ENCODE assay signal across 7 cellular contexts in the genomic region with DNA sequence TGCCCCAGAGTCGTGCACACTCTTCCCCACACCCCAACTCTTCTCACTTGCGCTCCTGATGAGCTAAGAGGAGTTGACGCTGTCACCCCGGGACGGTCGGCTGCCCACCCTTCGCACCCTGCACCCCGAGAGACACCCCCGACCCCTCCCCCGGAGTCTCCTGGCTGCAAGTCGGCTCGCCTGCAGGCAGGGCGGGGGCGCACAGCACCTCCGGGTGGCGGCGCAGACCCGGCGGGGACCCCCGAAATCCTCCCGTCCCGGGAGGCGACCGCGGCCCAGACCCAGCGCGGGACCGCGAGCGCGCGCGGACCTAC. TPM values are rescaled to one million over a fixed set of nuclear protein-coding genes. Genes with fewer than 3 reads are reported as not detected.
DNase-seq lines count a peak whose midpoint lies in the region; ATAC-seq and TF ChIP-seq lines count a peak whose summit lies in the region.

No MANE protein-coding gene starts in this region.

- H3K27ac Mint-ChIP-seq in HFFc6: peak overlapping the region; percentile 46; the same call in 1 of the 2 replicates
- H3K27ac Mint-ChIP-seq in activated T-helper 1 cell treated with anti-CD3 and anti-CD28 coated beads, Interleukin-12 subunit alpha, Interleukin-12 subunit beta, Interleukin-2, Interleukin-4 antibody, amounts not matched to agents 30 ng/mL and 10 ng/mL and 1 ng/mL, durations not matched to agents 14 hours and 24 hours and 36 hours: no peak overlapping the region

- TF ChIP-seq CTCF in HFFc6 (IDR thresholded peaks at IDR 0.05): no peak

- H3K4me1 Mint-ChIP-seq in HFFc6 (ENCODE audit: low read depth): peaks cover 5% of the 10 kb centered on the region; the same call in 1 of the 2 replicates
- H3K4me1 Mint-ChIP-seq in activated T-helper 1 cell treated with anti-CD3 and anti-CD28 coated beads, Interleukin-12 subunit alpha, Interleukin-12 subunit beta, Interleukin-2, Interleukin-4 antibody, amounts not matched to agents 30 ng/mL and 10 ng/mL and 1 ng/mL, durations not matched to agents 14 hours and 24 hours and 36 hours (ENCODE audit: low read depth): peaks cover 11% of the 10 kb centered on the region

- intact Hi-C loops in activated T-helper 1 cell treated with anti-CD3 and anti-CD28 coated beads, Interleukin-12 subunit alpha, Interleukin-12 subunit beta, Interleukin-2, Interleukin-4 antibody, amounts not matched to agents 30 ng/mL and 10 ng/mL and 1 ng/mL, durations not matched to agents 14 hours and 24 hours and 36 hours (cut with micrococcal nuclease): no loop called here

- DNase-seq in HFFc6: no peak
- DNase-seq in activated T-helper 1 cell treated with anti-CD3 and anti-CD28 coated beads, Interleukin-12 subunit alpha, Interleukin-12 subunit beta, Interleukin-2, Interleukin-4 antibody, amounts not matched to agents 30 ng/mL and 10 ng/mL and 1 ng/mL, durations not matched to agents 14 hours and 24 hours and 36 hours (ENCODE audit: low spot score): no peak
- peak; percentile 51 for DNase-seq in islet precursor cell
- DNase-seq in stimulated activated CD8-positive, alpha-beta memory T cell treated with anti-CD3 and anti-CD28 coated beads, Interleukin-4, amount 100 ng/mL, for 48 hours: peak; percentile 27
- DNase-seq in stimulated activated naive CD4-positive, alpha-beta T cell (lab: John Stamatoyannopoulos, UW): no peak

- peaks cover 3% of the 10 kb centered on the region; the same call in 1 of the 2 replicates for H3K27me3 Mint-ChIP-seq in HFFc6 (ENCODE audit: insufficient read depth)
- H3K27me3 Mint-ChIP-seq in activated T-helper 1 cell treated with anti-CD3 and anti-CD28 coated beads, Interleukin-12 subunit alpha, Interleukin-12 subunit beta, Interleukin-2, Interleukin-4 antibody, amounts not matched to agents 30 ng/mL and 10 ng/mL and 1 ng/mL, durations not matched to agents 14 hours and 24 hours and 36 hours (ENCODE audit: insufficient read depth): peaks cover 41% of the 10 kb centered on the region

- H3K9me3 Mint-ChIP-seq in HFFc6: no peaks in the 10 kb centered on the region
- no peaks in the 10 kb centered on the region for H3K9me3 Mint-ChIP-seq in activated T-helper 1 cell treated with anti-CD3 and anti-CD28 coated beads, Interleukin-12 subunit alpha, Interleukin-12 subunit beta, Interleukin-2, Interleukin-4 antibody, amounts not matched to agents 30 ng/mL and 10 ng/mL and 1 ng/mL, durations not matched to agents 14 hours and 24 hours and 36 hours

- ATAC-seq in GM18519 (IDR thresholded peaks at IDR 0.05; ENCODE audit: low FRiP score, unreplicated experiment): no peak
- no peak for ATAC-seq in GM19463 (IDR thresholded peaks at IDR 0.05; ENCODE audit: unreplicated experiment)

- H3K4me3 Mint-ChIP-seq in HFFc6: peak overlapping the region; percentile 74
- peak overlapping the region; percentile 53 for H3K4me3 Mint-ChIP-seq in activated T-helper 1 cell treated with anti-CD3 and anti-CD28 coated beads, Interleukin-12 subunit alpha, Interleukin-12 subunit beta, Interleukin-2, Interleukin-4 antibody, amounts not matched to agents 30 ng/mL and 10 ng/mL and 1 ng/mL, durations not matched to agents 14 hours and 24 hours and 36 hours

- no peaks in the 10 kb centered on the region for H3K36me3 Mint-ChIP-seq in HFFc6 (ENCODE audit: low read depth)
- H3K36me3 Mint-ChIP-seq in activated T-helper 1 cell treated with anti-CD3 and anti-CD28 coated beads, Interleukin-12 subunit alpha, Interleukin-12 subunit beta, Interleukin-2, Interleukin-4 antibody, amounts not matched to agents 30 ng/mL and 10 ng/mL and 1 ng/mL, durations not matched to agents 14 hours and 24 hours and 36 hours (ENCODE audit: low read depth): peaks cover 4% of the 10 kb centered on the region

RNA-seq across cellular contexts. Expression of gene RAB3IL1, which starts 0.4 kb away (rescaled TPM):
- 1 to 10 TPM; 5.3 to 8.8 (median 7.9) TPM for total RNA-seq in HFFc6 (2021; fragmentation: NEBNext Ultra II Directional; extraction: Animal tissue kit (Norgen Biotek cat#: 25700))
- 0.23 and 0.24 TPM in 2 replicates for total RNA-seq in activated T-helper 1 cell treated with anti-CD3 and anti-CD28 coated beads, Interleukin-12 subunit alpha, Interleukin-12 subunit beta, Interleukin-2, Interleukin-4 antibody, amounts not matched to agents 30 ng/mL and 10 ng/mL and 1 ng/mL, durations not matched to agents 14 hours and 24 hours and 36 hours

RNA-seq across cellular contexts. Expression of gene FADS3, which starts 25.7 kb away (rescaled TPM):
- 100 to 1,000 TPM; 126 to 161 (median 137) TPM for total RNA-seq in HFFc6 (2021; fragmentation: NEBNext Ultra II Directional; extraction: Animal tissue kit (Norgen Biotek cat#: 25700))
- total RNA-seq in activated T-helper 1 cell treated with anti-CD3 and anti-CD28 coated beads, Interleukin-12 subunit alpha, Interleukin-12 subunit beta, Interleukin-2, Interleukin-4 antibody, amounts not matched to agents 30 ng/mL and 10 ng/mL and 1 ng/mL, durations not matched to agents 14 hours and 24 hours and 36 hours: 9.0 and 14.2 TPM in 2 replicates

RNA-seq across cellular contexts. Expression of gene BEST1, which starts 33.2 kb away (rescaled TPM):
- total RNA-seq in HFFc6 (2021; fragmentation: NEBNext Ultra II Directional; extraction: Animal tissue kit (Norgen Biotek cat#: 25700)): 1 to 10 TPM in 5 of 6 experiments, under 1 TPM in 1; 0.92 to 2.0 (median 1.9) TPM
- 0.29 TPM in 1 of 2 replicates, not detected in the other for total RNA-seq in activated T-helper 1 cell treated with anti-CD3 and anti-CD28 coated beads, Interleukin-12 subunit alpha, Interleukin-12 subunit beta, Interleukin-2, Interleukin-4 antibody, amounts not matched to agents 30 ng/mL and 10 ng/mL and 1 ng/mL, durations not matched to agents 14 hours and 24 hours and 36 hours

RNA-seq across cellular contexts. Expression of gene FTH1, which starts 50.4 kb away (rescaled TPM):
- total RNA-seq in HFFc6 (2021; fragmentation: NEBNext Ultra II Directional; extraction: Animal tissue kit (Norgen Biotek cat#: 25700)): 1,000 to 10,000 TPM; 2,192 to 2,832 (median 2,637) TPM
- 566 and 580 TPM in 2 replicates for total RNA-seq in activated T-helper 1 cell treated with anti-CD3 and anti-CD28 coated beads, Interleukin-12 subunit alpha, Interleukin-12 subunit beta, Interleukin-2, Interleukin-4 antibody, amounts not matched to agents 30 ng/mL and 10 ng/mL and 1 ng/mL, durations not matched to agents 14 hours and 24 hours and 36 hours

Comparison
In these comparisons a context has a peak if more than half of its experiments do, and no peak if none do; other contexts are left out.
1. DNase-seq: peak in islet precursor cell (single experiment) and stimulated activated CD8-positive, alpha-beta memory T cell treated with anti-CD3 and anti-CD28 coated beads, Interleukin-4, amount 100 ng/mL, for 48 hours (single experiment); none in HFFc6 (single experiment), activated T-helper 1 cell treated with anti-CD3 and anti-CD28 coated beads, Interleukin-12 subunit alpha, Interleukin-12 subunit beta, Interleukin-2, Interleukin-4 antibody, amounts not matched to agents 30 ng/mL and 10 ng/mL and 1 ng/mL, durations not matched to agents 14 hours and 24 hours and 36 hours (single experiment) and stimulated activated naive CD4-positive, alpha-beta T cell (0 of 6).